In genomic region chr1:165481820-165482532, GRCh38 we compare ENCODE assay signal across 9 cellular contexts. TPM values are rescaled to one million over a fixed set of nuclear protein-coding genes. Genes with fewer than 3 reads are reported as not detected.
A peak's percentile ranks its signal among the peaks of the same experiment; 100 is the strongest.
DNase-seq lines count a peak whose midpoint lies in the region; ATAC-seq, FAIRE-seq and TF ChIP-seq lines count a peak whose summit lies in the region.
"Had no signal": no experiment of that assay in that cellular context is flagged by ENCODE, and none has a peak within 500 bp of the region (broad histone marks: within the 10 kb centered on the region; RNA-seq: fewer than 3 reads in every experiment).

No MANE protein-coding gene starts in this region.

- H3K27me3 ChIP-seq in DND-41 (ENCODE audit: insufficient read depth, low read length, poor library complexity), result peaks cover 14% of the 10 kb centered on the region
- H3K27me3 ChIP-seq in bronchial epithelial cell (ENCODE audit: control insufficient read depth, insufficient read depth, low read length), result peaks cover 14% of the 10 kb centered on the region

- no peak overlapping the region for H3K4me3 ChIP-seq in DND-41 (ENCODE audit: low read depth in 1 of 2, low read length in 2 of 2)
- no peak overlapping the region for H3K4me3 ChIP-seq in bronchial epithelial cell (ENCODE audit: low read depth, low read length)

- no peaks in the 10 kb centered on the region for H3K79me2 ChIP-seq in DND-41 (ENCODE audit: insufficient read depth, low read length)

- DNase-seq in DND-41, result no peak
- DNase-seq in LoVo (ENCODE audit: low spot score), result peak; percentile 29
- peak; percentile 96 for DNase-seq in bronchial epithelial cell (ENCODE audit: low read depth)
- DNase-seq in non-pigmented ciliary epithelial cell (ENCODE audit: low read depth), result peak; percentile 70
- no peak for DNase-seq in NCI-H1930 (lab: John Stamatoyannopoulos, UW)
- DNase-seq in NCI-H187 treated with DMSO at 0.1 percent for 48 hours (lab: John Stamatoyannopoulos, UW), result no peak
- no peak for DNase-seq in NCI-H510A (lab: John Stamatoyannopoulos, UW)
- DNase-seq: effector memory CD4-positive, alpha-beta T cell had no signal

- no peak overlapping the region for H3K4me2 ChIP-seq in DND-41 (ENCODE audit: insufficient read depth, low read length)

- H3K9ac ChIP-seq in DND-41 (ENCODE audit: low read depth, low read length), result no peak overlapping the region

- H3K27ac ChIP-seq in DND-41 (ENCODE audit: low read length), result no peak overlapping the region

- peak; percentile 23 for FAIRE-seq in bronchial epithelial cell (lab: Jason Lieb, UNC)

- ATAC-seq in DND-41 (ENCODE audit: insufficient read depth, low read depth) (peak; percentile 54; the same call in 2 of the 3 replicates), GM18909 (IDR thresholded peaks at IDR 0.05; ENCODE audit: poor library complexity, unreplicated experiment) (no peak)

- no peaks in the 10 kb centered on the region for H3K4me1 ChIP-seq in DND-41 (ENCODE audit: insufficient read depth, low read length)

- TF ChIP-seq CTCF in DND-41 (IDR thresholded peaks at IDR 0.05; ENCODE audit: borderline replicate concordance, extremely low read depth, low read length, poor library complexity, severe bottlenecking) (no peak), bronchial epithelial cell (IDR thresholded peaks at IDR 0.05; ENCODE audit: insufficient read depth, low read length, severe bottlenecking) (no peak)

- H3K36me3 ChIP-seq in DND-41 (ENCODE audit: insufficient read depth, low read length) (no peaks in the 10 kb centered on the region), bronchial epithelial cell (ENCODE audit: control insufficient read depth, insufficient read depth, low read length) (no peaks in the 10 kb centered on the region)

- no peak overlapping the region for H2AFZ ChIP-seq in DND-41 (ENCODE audit: low read depth, low read length)

- no peaks in the 10 kb centered on the region for H4K20me1 ChIP-seq in DND-41 (ENCODE audit: insufficient read depth, low read length)

- no peaks in the 10 kb centered on the region for H3K9me3 ChIP-seq in DND-41 (ENCODE audit: insufficient read depth, low read length, severe bottlenecking)

RNA-seq across cellular contexts. Expression of gene RXRG, which starts 37.0 kb away (rescaled TPM):
- total RNA-seq in bronchial epithelial cell, result not detected in 2 replicates

Comparison
In these comparisons a context has a peak if more than half of its experiments do, and no peak if none do; other contexts are left out.
1. DNase-seq: peak in LoVo (single experiment), bronchial epithelial cell (single experiment) and non-pigmented ciliary epithelial cell (single experiment); none in DND-41 (single experiment), NCI-H1930 (0 of 2), NCI-H187 treated with DMSO at 0.1 percent for 48 hours (single experiment) and NCI-H510A (single experiment).